Comparison of ENCODE assay signal across 1 cellular context in the genomic region with DNA sequence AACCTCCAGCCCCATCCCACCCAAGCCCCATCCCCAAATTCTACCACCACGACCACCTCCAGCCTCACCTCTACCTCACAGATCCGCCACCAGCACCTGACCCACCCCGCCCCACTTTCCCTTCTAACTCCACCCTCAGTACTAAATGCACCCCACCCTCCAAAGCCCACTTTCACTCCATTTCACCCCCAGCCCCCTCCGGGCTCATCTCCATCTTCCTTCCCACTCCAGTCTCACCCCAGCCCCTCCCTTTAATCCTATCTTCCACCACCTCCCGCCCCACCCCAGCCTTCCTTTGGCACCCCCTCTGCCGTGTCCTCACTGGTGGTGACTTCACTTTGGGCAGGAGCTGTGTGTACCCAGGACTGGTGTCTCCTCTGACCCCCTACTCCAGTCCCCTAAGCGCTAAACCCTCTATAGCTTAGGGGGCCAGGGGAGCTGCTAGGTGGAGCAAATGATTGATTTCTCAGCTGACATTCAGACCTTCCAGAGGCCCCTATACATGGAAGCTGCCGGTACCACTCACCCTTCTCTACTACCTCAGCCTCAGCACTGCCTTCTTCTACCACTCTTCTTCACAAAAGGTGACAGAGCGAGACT.
TF ChIP-seq lines count a peak whose summit lies in the region.

No MANE protein-coding gene starts in this region.

TF ChIP-seq in A549, 52 proteins besides CTCF, POLR2A, EP300 and RAD21 (continued from another document):
- TF ChIP-seq HOXB13 (CRISPR knock-in tag; IDR thresholded peaks at IDR 0.05; ENCODE audit: low read depth) (no peak), HOXB5 (CRISPR knock-in tag; IDR thresholded peaks at IDR 0.05) (no peak), RNF2 (IDR thresholded peaks at IDR 0.05; ENCODE audit: borderline replicate concordance, low read depth) (no peak), PBX3 (IDR thresholded peaks at IDR 0.05) (no peak), HES2 (IDR thresholded peaks at IDR 0.05) (no peak), MAZ (IDR thresholded peaks at IDR 0.05; ENCODE audit: borderline replicate concordance, low read depth, low read length) (no peak), ZSCAN20 (CRISPR knock-in tag; IDR thresholded peaks at IDR 0.05) (no peak), NFE2L2 (conservative IDR thresholded peaks at IDR 0.05; ENCODE audit: low read length) (no peak), RCOR1 (IDR thresholded peaks at IDR 0.05; ENCODE audit: low read depth, low read length) (no peak), GATA3 (IDR thresholded peaks at IDR 0.05; ENCODE audit: borderline replicate concordance) (no peak), ZFP36 (IDR thresholded peaks at IDR 0.05; ENCODE audit: borderline replicate concordance, partially characterized antibody) (no peak)
- TF ChIP-seq, protein P1, sequence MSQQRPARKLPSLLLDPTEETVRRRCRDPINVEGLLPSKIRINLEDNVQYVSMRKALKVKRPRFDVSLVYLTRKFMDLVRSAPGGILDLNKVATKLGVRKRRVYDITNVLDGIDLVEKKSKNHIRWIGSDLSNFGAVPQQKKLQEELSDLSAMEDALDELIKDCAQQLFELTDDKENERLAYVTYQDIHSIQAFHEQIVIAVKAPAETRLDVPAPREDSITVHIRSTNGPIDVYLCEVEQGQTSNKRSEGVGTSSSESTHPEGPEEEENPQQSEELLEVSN (IDR thresholded peaks at IDR 0.05; ENCODE audit: borderline replicate concordance, low read depth): no peak
